In the genomic region with DNA sequence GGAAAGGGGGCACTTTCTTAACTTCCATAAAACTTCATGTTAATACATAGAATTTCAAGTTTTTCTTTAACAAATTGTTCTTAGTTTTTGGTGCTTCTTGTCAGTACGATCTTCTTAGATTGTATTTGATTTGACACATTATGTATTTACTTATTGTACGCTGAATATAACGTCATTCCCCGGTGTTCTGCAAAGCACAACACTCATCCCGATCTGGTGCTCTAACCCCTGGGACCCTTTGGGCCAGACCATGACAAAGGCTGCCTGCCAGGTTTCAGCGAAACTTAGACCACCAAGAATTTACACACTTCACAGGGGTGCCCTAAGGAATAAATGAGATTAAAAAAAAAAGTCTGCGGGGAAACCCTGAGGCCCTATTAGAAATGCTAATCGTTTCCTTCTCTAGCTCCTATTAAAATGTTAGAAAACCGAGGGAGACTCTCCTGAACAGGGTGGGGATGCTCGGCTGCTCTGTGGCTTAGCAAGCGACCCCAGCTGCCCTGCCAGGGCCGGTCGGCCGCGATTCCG, we compare ENCODE assay signal across 1 cellular context.
TF ChIP-seq lines count a peak whose summit lies in the region.

No MANE protein-coding gene starts in this region.

TF ChIP-seq in HepG2, 621 proteins besides CTCF, POLR2A, EP300 and RAD21:
- TF ChIP-seq RFXAP (CRISPR knock-in tag; IDR thresholded peaks at IDR 0.05; ENCODE audit: borderline replicate concordance) (no peak), CBX2 (IDR thresholded peaks at IDR 0.05; ENCODE audit: low read depth, low read length) (peak; percentile 59; the same call in 1 of the 2 replicates), CBX2 (CRISPR knock-in tag; IDR thresholded peaks at IDR 0.05; ENCODE audit: low read depth) (no peak), PRDM10 (CRISPR knock-in tag; IDR thresholded peaks at IDR 0.05; ENCODE audit: low read depth) (0 out of 2 replicates have a peak, but pooled peaks have one; percentile 3)
